ENCODE assay signal across 8 cellular contexts in the genomic region with DNA sequence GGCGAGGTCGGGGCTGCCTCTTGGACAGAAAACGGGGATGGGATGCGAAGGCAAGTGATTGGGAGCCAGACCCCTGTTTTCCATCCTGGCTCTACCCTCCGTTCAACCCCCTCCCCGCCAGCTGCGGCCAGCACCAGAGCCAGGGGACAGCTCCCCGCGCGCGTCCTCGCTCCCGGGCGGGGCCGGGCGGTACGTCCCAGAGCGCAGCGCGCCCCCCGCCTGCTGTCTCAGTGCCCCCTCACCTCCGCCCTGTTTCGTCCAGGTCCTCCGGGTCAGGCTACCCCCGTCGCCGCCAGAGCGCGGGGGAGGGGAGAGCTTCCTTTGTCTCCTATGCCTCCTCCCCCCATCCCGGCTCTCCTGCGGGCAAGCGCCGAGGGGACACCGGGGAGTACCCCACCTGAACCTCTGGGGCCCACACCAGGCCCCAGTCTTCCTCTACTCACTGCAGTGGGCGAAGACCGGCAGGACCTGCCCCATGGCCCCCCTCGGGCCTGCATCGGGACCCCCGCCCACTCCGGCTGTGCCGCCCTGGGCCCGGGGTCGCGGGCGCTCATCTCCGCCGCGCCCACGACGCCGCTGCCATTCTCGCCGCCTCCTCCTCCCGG. TPM values are rescaled to one million over a fixed set of nuclear protein-coding genes. Genes with fewer than 3 reads are reported as not detected.
DNase-seq lines count a peak whose midpoint lies in the region; ATAC-seq and TF ChIP-seq lines count a peak whose summit lies in the region.

No MANE protein-coding gene starts in this region.

- H3K27ac Mint-ChIP-seq in GM23338, result no peak overlapping the region

- POLR2A ChIA-PET in BJ (lab: Charles Lee), result no interaction called here

- H3K36me3 ChIP-seq in BJ (ENCODE audit: control insufficient read depth, insufficient read depth, low read length) (no peaks in the 10 kb centered on the region), GM23338 (ENCODE audit: insufficient read depth) (no peaks in the 10 kb centered on the region), NT2/D1 (ENCODE audit: insufficient read depth, insufficient read length, low read length) (peaks cover 11% of the 10 kb centered on the region), iPS-15b (ENCODE audit: control insufficient read depth, insufficient read depth, low read length) (no peaks in the 10 kb centered on the region), skeletal muscle satellite cell (ENCODE audit: insufficient read depth, low read length) (no peaks in the 10 kb centered on the region)

- H3K9me2 ChIP-seq in GM23338 (ENCODE audit: insufficient read depth), result no peaks in the 10 kb centered on the region

- H4K20me1 ChIP-seq in GM23338 (replicated peaks; ENCODE audit: insufficient read depth), result peaks cover 2% of the 10 kb centered on the region; the same call in 1 of the 2 replicates

- peak; percentile 6 for ATAC-seq in GM23338

- H3K9me3 ChIP-seq in NT2/D1 (ENCODE audit: insufficient read depth, low read length) (no peaks in the 10 kb centered on the region), iPS-15b (ENCODE audit: control insufficient read depth, insufficient read depth, low read length) (no peaks in the 10 kb centered on the region), skeletal muscle satellite cell (replicated peaks; ENCODE audit: low read length) (no peaks in the 10 kb centered on the region)

- H3K27ac ChIP-seq in GM23338 (ENCODE audit: low read depth) (no peak overlapping the region), angular gyrus (ENCODE audit: low read depth, low read length) (peak overlapping the region; percentile 68)

- peaks cover 4% of the 10 kb centered on the region; the same call in 1 of the 3 replicates for H3K36me3 Mint-ChIP-seq in GM23338 (ENCODE audit: low read depth)

- H3K4me1 ChIP-seq in GM23338 (ENCODE audit: insufficient read depth) (peaks cover 26% of the 10 kb centered on the region; the same call in 1 of the 2 replicates), NT2/D1 (ENCODE audit: insufficient read depth, insufficient read length) (peaks cover 4% of the 10 kb centered on the region), iPS-15b (ENCODE audit: control insufficient read depth, insufficient read depth, low read length) (peaks cover 16% of the 10 kb centered on the region), skeletal muscle satellite cell (ENCODE audit: control insufficient read depth, insufficient read depth, low read length) (peaks cover 20% of the 10 kb centered on the region)

- TF ChIP-seq CTCF in BJ (IDR thresholded peaks at IDR 0.05; ENCODE audit: insufficient read depth, low read depth, low read length) (no peak), GM23338 (conservative IDR thresholded peaks at IDR 0.05; ENCODE audit: low read depth in 2 of 2) (no peak)

- no peaks in the 10 kb centered on the region for H3K79me2 ChIP-seq in GM23338 (replicated peaks; ENCODE audit: insufficient read depth)

- H3K9me3 Mint-ChIP-seq in GM23338, result no peaks in the 10 kb centered on the region; the same call in 2 of the 3 replicates

- H3K9ac ChIP-seq in NT2/D1 (ENCODE audit: insufficient read length, low read depth) (peak overlapping the region; percentile 79), iPS-15b (ENCODE audit: low read depth, low read length) (no peak overlapping the region), skeletal muscle satellite cell (ENCODE audit: low read depth, low read length) (peak overlapping the region; percentile 69)

- peak overlapping the region; percentile 91 for H3K4me2 ChIP-seq in GM23338
- peak overlapping the region; percentile 99 for H3K4me2 ChIP-seq in skeletal muscle satellite cell (ENCODE audit: low read length)

- peak overlapping the region; percentile 71 for H3K4me3 Mint-ChIP-seq in GM23338

- no peak overlapping the region for H2AFZ ChIP-seq in GM23338

- DNase-seq in BJ (ENCODE audit: low read depth) (no peak), GM23338 (ENCODE audit: low spot score) (peak; percentile 86), NT2/D1 (ENCODE audit: low read depth, low spot score) (no peak), inferior parietal cortex (ENCODE audit: extremely low spot score) (no peak), kidney glomerular epithelial cell (lab: John Stamatoyannopoulos, UW) (no peak)

- peaks cover 44% of the 10 kb centered on the region for H3K4me1 Mint-ChIP-seq in GM23338

- H3K27me3 Mint-ChIP-seq in GM23338 (ENCODE audit: insufficient read depth, low read depth, poor library complexity), result peaks cover 39% of the 10 kb centered on the region

- CTCF ChIA-PET in BJ (lab: Yijun Ruan, JAX), result interaction anchor here (0.7 to 6.1 kb wide), 8 partner anchors 8 to 146 kb away, joined by 3 to 56 read pairs (median 4); partner anchors contain the start of gene PPP1R13L

- H3K27me3 ChIP-seq in BJ (ENCODE audit: control insufficient read depth, insufficient read depth, low read length) (no peaks in the 10 kb centered on the region), GM23338 (ENCODE audit: insufficient read depth) (peaks cover 15% of the 10 kb centered on the region; the same call in 1 of the 2 replicates), NT2/D1 (ENCODE audit: insufficient read depth, insufficient read length) (no peaks in the 10 kb centered on the region), iPS-15b (ENCODE audit: control insufficient read depth, insufficient read depth, low read length) (peaks cover 7% of the 10 kb centered on the region), skeletal muscle satellite cell (ENCODE audit: control insufficient read depth, insufficient read depth, low read length) (peaks cover 19% of the 10 kb centered on the region)

- peaks cover 17% of the 10 kb centered on the region for H3F3A ChIP-seq in GM23338 (replicated peaks; ENCODE audit: low read depth)

- H3K4me3 ChIP-seq in BJ (ENCODE audit: low read depth, low read length) (peak overlapping the region; percentile 70), GM23338 (peak overlapping the region; percentile 90), NT2/D1 (ENCODE audit: insufficient read length, low read depth) (peak overlapping the region; percentile 61), iPS-15b (ENCODE audit: low read depth, low read length) (peak overlapping the region; percentile 75), skeletal muscle satellite cell (ENCODE audit: low read length) (peak overlapping the region; percentile 81)

TF ChIP-seq in GM23338, 12 proteins besides CTCF, POLR2A, EP300 and RAD21:
- TF ChIP-seq EZH2phosphoT487 (IDR thresholded peaks at IDR 0.05; ENCODE audit: unreplicated experiment) (no peak), CREB1 (CRISPR knock-in tag; IDR thresholded peaks at IDR 0.05; ENCODE audit: low read depth) (peak; percentile 69)
- TF ChIP-seq, protein P1, sequence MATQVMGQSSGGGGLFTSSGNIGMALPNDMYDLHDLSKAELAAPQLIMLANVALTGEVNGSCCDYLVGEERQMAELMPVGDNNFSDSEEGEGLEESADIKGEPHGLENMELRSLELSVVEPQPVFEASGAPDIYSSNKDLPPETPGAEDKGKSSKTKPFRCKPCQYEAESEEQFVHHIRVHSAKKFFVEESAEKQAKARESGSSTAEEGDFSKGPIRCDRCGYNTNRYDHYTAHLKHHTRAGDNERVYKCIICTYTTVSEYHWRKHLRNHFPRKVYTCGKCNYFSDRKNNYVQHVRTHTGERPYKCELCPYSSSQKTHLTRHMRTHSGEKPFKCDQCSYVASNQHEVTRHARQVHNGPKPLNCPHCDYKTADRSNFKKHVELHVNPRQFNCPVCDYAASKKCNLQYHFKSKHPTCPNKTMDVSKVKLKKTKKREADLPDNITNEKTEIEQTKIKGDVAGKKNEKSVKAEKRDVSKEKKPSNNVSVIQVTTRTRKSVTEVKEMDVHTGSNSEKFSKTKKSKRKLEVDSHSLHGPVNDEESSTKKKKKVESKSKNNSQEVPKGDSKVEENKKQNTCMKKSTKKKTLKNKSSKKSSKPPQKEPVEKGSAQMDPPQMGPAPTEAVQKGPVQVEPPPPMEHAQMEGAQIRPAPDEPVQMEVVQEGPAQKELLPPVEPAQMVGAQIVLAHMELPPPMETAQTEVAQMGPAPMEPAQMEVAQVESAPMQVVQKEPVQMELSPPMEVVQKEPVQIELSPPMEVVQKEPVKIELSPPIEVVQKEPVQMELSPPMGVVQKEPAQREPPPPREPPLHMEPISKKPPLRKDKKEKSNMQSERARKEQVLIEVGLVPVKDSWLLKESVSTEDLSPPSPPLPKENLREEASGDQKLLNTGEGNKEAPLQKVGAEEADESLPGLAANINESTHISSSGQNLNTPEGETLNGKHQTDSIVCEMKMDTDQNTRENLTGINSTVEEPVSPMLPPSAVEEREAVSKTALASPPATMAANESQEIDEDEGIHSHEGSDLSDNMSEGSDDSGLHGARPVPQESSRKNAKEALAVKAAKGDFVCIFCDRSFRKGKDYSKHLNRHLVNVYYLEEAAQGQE (IDR thresholded peaks at IDR 0.05; ENCODE audit: unreplicated experiment), result peak; percentile 100

RNA-seq across cellular contexts. Expression of gene RTN2, which starts 0.4 kb away (rescaled TPM):
- polyA plus RNA-seq in BJ (2011; rRNA removed), result 27.3 and 42.3 TPM in 2 replicates
- 19.1 and 27.1 TPM in 2 replicates for polyA minus RNA-seq in BJ (2011; rRNA and poly(A)+ RNA removed)
- 22.8 and 32.1 TPM in 2 replicates for total RNA-seq in GM23338 (2014; rRNA removed; shearing (Covaris generic))
- 7.0 and 8.6 TPM in 2 replicates for polyA plus RNA-seq in GM23338 (2016; fragmentation: Nextera tagmentation; extraction: Ambion mirVana)
- total RNA-seq in skeletal muscle satellite cell (2012; rRNA removed), result 5.1 and 5.7 TPM in 2 replicates

RNA-seq across cellular contexts. Expression of gene PPM1N, which starts 1.8 kb away (rescaled TPM):
- polyA plus RNA-seq in BJ (2011; rRNA removed), result 1.0 and 1.2 TPM in 2 replicates
- polyA minus RNA-seq in BJ (2011; rRNA and poly(A)+ RNA removed), result 0.66 TPM in 1 of 2 replicates, not detected in the other
- 9.6 and 15.2 TPM in 2 replicates for total RNA-seq in GM23338 (2014; rRNA removed; shearing (Covaris generic))
- 25.1 and 30.1 TPM in 2 replicates for polyA plus RNA-seq in GM23338 (2016; fragmentation: Nextera tagmentation; extraction: Ambion mirVana)
- total RNA-seq in skeletal muscle satellite cell (2012; rRNA removed), result 1.3 and 1.8 TPM in 2 replicates

RNA-seq across cellular contexts. Expression of gene VASP, which starts 10.8 kb away (rescaled TPM):
- polyA plus RNA-seq in BJ (2011; rRNA removed), result 110 and 117 TPM in 2 replicates
- polyA minus RNA-seq in BJ (2011; rRNA and poly(A)+ RNA removed), result 119 and 157 TPM in 2 replicates
- total RNA-seq in GM23338 (2014; rRNA removed; shearing (Covaris generic)), result 146 and 147 TPM in 2 replicates
- 60.3 and 68.3 TPM in 2 replicates for polyA plus RNA-seq in GM23338 (2016; fragmentation: Nextera tagmentation; extraction: Ambion mirVana)
- 81.9 and 97.9 TPM in 2 replicates for total RNA-seq in skeletal muscle satellite cell (2012; rRNA removed)

RNA-seq across cellular contexts. Expression of gene FOSB, which starts 28.7 kb away (rescaled TPM):
- polyA plus RNA-seq in BJ (2011; rRNA removed), result 2.6 and 4.5 TPM in 2 replicates
- polyA minus RNA-seq in BJ (2011; rRNA and poly(A)+ RNA removed), result 10.1 and 15.8 TPM in 2 replicates
- 0.89 and 1.9 TPM in 2 replicates for total RNA-seq in GM23338 (2014; rRNA removed; shearing (Covaris generic))
- polyA plus RNA-seq in GM23338 (2016; fragmentation: Nextera tagmentation; extraction: Ambion mirVana), result 0.55 and 0.77 TPM in 2 replicates
- 0.66 and 1.0 TPM in 2 replicates for total RNA-seq in skeletal muscle satellite cell (2012; rRNA removed)

Comparison
In these comparisons a context has a peak if more than half of its experiments do, and no peak if none do; other contexts are left out.
1. RNA of gene PPM1N, which starts 1.8 kb away (polyA plus RNA-seq): 25.1 to 30.1 TPM in GM23338; 1.0 to 1.2 TPM in BJ; every median in the first group is over 10 times any median in the second.
2. Peak in every context shown above with its lines, with median percentiles within 50 percentile points of each other: H3K4me3 ChIP-seq.